In the genomic region with DNA sequence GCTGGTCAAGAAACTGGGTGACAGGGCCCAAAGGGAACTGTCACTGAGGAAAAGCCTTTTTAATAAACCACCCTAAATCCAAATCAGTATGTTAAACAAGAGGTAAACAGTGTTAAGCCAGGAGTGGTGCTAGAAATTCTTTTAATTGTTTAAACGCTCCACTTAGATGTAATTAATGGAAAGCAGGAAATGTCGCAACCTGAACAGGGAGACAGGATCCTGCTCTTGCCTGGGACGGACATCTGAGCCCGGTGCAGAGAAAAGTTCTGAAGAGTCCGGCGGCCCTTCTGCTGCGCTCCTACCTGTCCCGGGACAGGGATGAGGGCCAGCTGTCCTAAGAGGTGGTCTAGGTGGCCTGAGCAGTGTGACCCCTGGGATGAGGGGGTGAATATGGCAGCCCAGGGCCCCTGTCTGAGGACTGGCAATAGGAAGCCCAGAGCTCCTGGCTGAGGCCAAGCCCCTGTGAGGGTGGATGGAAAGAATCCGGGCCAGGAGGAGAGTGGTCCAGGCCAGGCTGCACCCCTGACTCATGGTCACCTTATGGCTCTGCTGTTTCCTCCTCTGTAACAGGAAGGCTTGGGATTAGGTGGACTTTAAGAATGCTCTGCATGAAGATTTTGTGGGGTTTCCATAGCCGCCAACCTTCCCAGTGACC, we compare ENCODE assay signal across 36 cellular contexts.
"Had no signal": no experiment of that assay in that cellular context is flagged by ENCODE, and none has a peak within 500 bp of the region (broad histone marks: within the 10 kb centered on the region; RNA-seq: fewer than 3 reads in every experiment).

No MANE protein-coding gene starts in this region.

- H3K27ac ChIP-seq: cardiac muscle cell, colonic mucosa, foreskin keratinocyte, heart left ventricle, neutrophil, ovary, sigmoid colon, upper lobe of left lung, VCaP had no signal

- H3K27me3 ChIP-seq: cardiac muscle cell, colonic mucosa, foreskin keratinocyte, ovary, sigmoid colon, upper lobe of left lung had no signal

- H3K9me3 Mint-ChIP-seq: activated CD4-positive, alpha-beta T cell treated with anti-CD3 and anti-CD28 coated beads, Interleukin-2, amount 10 ng/mL, durations not matched to agents 24 days and 14 days; activated CD8-positive, alpha-beta T cell treated with anti-CD3 and anti-CD28 coated beads for 36 hours; activated T-cell treated with anti-CD3 and anti-CD28 coated beads, Interleukin-2, amount 50 U/mL, for 72 hours; brain; immature natural killer cell; natural killer cell; stimulated activated naive CD8-positive, alpha-beta T cell treated with anti-CD3 and anti-CD28 coated beads, Interleukin-15, amount 100 ng/mL, for 72 hours had no signal

- ATAC-seq: activated CD4-positive, CD25-positive, alpha-beta regulatory T cell treated with anti-CD3 and anti-CD28 coated beads, Interleukin-2, amount 50 U/mL, for 24 hours; activated CD8-positive, alpha-beta T cell treated with anti-CD3 and anti-CD28 coated beads for 36 hours; activated T-cell treated with anti-CD3 and anti-CD28 coated beads, Interleukin-2, amount 50 U/mL, for 72 hours; esophagus mucosa; foreskin keratinocyte; heart left ventricle; left colon; natural killer cell; stimulated activated memory B cell treated with anti-CD40 and anti-IgM and Interleukin-4, amounts not matched to agents 10 μg/mL and 1 μg/mL and 100 μg/mL, for 72 hours; stimulated activated naive CD8-positive, alpha-beta T cell treated with anti-CD3 and anti-CD28 coated beads, Interleukin-15, amount 100 ng/mL, for 72 hours had no signal

- H3K27ac Mint-ChIP-seq: activated CD4-positive, alpha-beta T cell treated with anti-CD3 and anti-CD28 coated beads, Interleukin-2, amount 10 ng/mL, durations not matched to agents 24 days and 14 days; activated CD8-positive, alpha-beta T cell treated with anti-CD3 and anti-CD28 coated beads for 36 hours; activated naive CD8-positive, alpha-beta T cell; activated T-cell treated with anti-CD3 and anti-CD28 coated beads, Interleukin-2, amount 50 U/mL, for 72 hours; brain; immature natural killer cell; natural killer cell; progenitor cell of endocrine pancreas; stimulated activated memory B cell treated with anti-CD40 and anti-IgM and Interleukin-4, amounts not matched to agents 10 μg/mL and 1 μg/mL and 100 μg/mL, for 72 hours; stimulated activated naive CD8-positive, alpha-beta T cell treated with anti-CD3 and anti-CD28 coated beads, Interleukin-15, amount 100 ng/mL, for 72 hours had no signal

- H3K4me3 ChIP-seq: cardiac muscle cell, colonic mucosa, heart left ventricle, ovary, sigmoid colon, upper lobe of left lung had no signal

- H3K36me3 Mint-ChIP-seq: activated naive CD8-positive, alpha-beta T cell; brain; immature natural killer cell; natural killer cell; stimulated activated memory B cell treated with anti-CD40 and anti-IgM and Interleukin-4, amounts not matched to agents 10 μg/mL and 1 μg/mL and 100 μg/mL, for 72 hours had no signal

- H3K9me3 ChIP-seq: colonic mucosa, heart left ventricle, neutrophil, ovary, sigmoid colon, upper lobe of left lung had no signal

- FAIRE-seq: kidney, small intestine, TTC549 had no signal

- H3K4me1 Mint-ChIP-seq: activated CD4-positive, alpha-beta T cell treated with anti-CD3 and anti-CD28 coated beads, Interleukin-2, amount 10 ng/mL, durations not matched to agents 24 days and 14 days; brain; immature natural killer cell; natural killer cell; stimulated activated memory B cell treated with anti-CD40 and anti-IgM and Interleukin-4, amounts not matched to agents 10 μg/mL and 1 μg/mL and 100 μg/mL, for 72 hours had no signal

- H3K36me3 ChIP-seq: cardiac muscle cell, colonic mucosa, heart left ventricle, neutrophil, ovary, sigmoid colon, upper lobe of left lung had no signal

- H3K27me3 Mint-ChIP-seq: activated CD8-positive, alpha-beta T cell treated with anti-CD3 and anti-CD28 coated beads for 36 hours; activated naive CD8-positive, alpha-beta T cell; progenitor cell of endocrine pancreas; stimulated activated naive CD8-positive, alpha-beta T cell treated with anti-CD3 and anti-CD28 coated beads, Interleukin-15, amount 100 ng/mL, for 72 hours had no signal

- DNase-seq: activated CD4-positive, alpha-beta T cell treated with anti-CD3 and anti-CD28 coated beads, Interleukin-2, amount 10 ng/mL, durations not matched to agents 24 days and 14 days; activated CD8-positive, alpha-beta T cell treated with anti-CD3 and anti-CD28 coated beads for 36 hours; activated naive CD4-positive, alpha-beta T cell; activated T-cell treated with anti-CD3 and anti-CD28 coated beads for 4 hours; activated T-cell treated with anti-CD3 and anti-CD28 coated beads, Interleukin-2, amount 50 U/mL, for 72 hours; aorta; cerebellar nuclear complex; colonic mucosa; effector CD8-positive, alpha-beta T cell; foreskin keratinocyte; hypothalamus; immature natural killer cell; kidney; left colon; mesenchymal stem cell; natural killer cell; ovary; retina; sigmoid colon; small intestine; stimulated activated CD4-positive, alpha-beta T cell treated with anti-CD3 and anti-CD28 coated beads, Interleukin-4, amount 100 ng/mL, for 4 hours; stimulated activated CD8-positive, alpha-beta memory T cell treated with anti-CD3 and anti-CD28 coated beads, Interleukin-4, amount 100 ng/mL, for 48 hours; stimulated activated naive CD8-positive, alpha-beta T cell treated with anti-CD3 and anti-CD28 coated beads, Interleukin-15, amount 100 ng/mL, for 72 hours; substantia nigra; upper lobe of left lung had no signal

- H3K4me1 ChIP-seq: colonic mucosa, sigmoid colon had no signal

- H3K4me3 Mint-ChIP-seq: activated CD4-positive, alpha-beta T cell treated with anti-CD3 and anti-CD28 coated beads, Interleukin-2, amount 10 ng/mL, durations not matched to agents 24 days and 14 days; activated CD8-positive, alpha-beta T cell treated with anti-CD3 and anti-CD28 coated beads for 36 hours; activated naive CD8-positive, alpha-beta T cell; activated T-cell treated with anti-CD3 and anti-CD28 coated beads, Interleukin-2, amount 50 U/mL, for 72 hours; brain; immature natural killer cell; natural killer cell; stimulated activated memory B cell treated with anti-CD40 and anti-IgM and Interleukin-4, amounts not matched to agents 10 μg/mL and 1 μg/mL and 100 μg/mL, for 72 hours; stimulated activated naive CD8-positive, alpha-beta T cell treated with anti-CD3 and anti-CD28 coated beads, Interleukin-15, amount 100 ng/mL, for 72 hours had no signal
